ENCODE assay signal across 1 cellular context in the genomic region with DNA sequence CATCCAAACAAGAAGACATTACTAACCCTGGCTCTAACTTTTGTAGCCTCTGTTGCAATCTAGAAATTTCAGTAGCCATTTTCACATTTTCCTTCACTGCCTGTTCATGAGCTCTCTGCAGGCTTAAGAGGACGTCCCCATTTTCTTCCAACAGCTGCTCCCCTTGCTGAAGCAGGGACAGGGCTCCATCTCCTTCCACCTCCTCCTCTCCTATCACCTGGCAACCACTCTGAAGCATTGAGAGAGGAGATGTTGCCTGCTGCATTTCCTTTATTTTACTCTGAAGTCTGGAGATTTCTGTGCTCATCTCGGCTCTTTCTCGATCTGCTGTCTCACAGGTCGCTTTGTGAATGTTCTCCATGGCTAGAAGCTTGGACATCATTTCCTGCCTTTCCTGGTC.
TF ChIP-seq lines count a peak whose summit lies in the region.

No MANE protein-coding gene starts in this region.

TF ChIP-seq in GM12878, 131 proteins besides CTCF, POLR2A, EP300 and RAD21 (continued from another document):
- TF ChIP-seq, protein P1, sequence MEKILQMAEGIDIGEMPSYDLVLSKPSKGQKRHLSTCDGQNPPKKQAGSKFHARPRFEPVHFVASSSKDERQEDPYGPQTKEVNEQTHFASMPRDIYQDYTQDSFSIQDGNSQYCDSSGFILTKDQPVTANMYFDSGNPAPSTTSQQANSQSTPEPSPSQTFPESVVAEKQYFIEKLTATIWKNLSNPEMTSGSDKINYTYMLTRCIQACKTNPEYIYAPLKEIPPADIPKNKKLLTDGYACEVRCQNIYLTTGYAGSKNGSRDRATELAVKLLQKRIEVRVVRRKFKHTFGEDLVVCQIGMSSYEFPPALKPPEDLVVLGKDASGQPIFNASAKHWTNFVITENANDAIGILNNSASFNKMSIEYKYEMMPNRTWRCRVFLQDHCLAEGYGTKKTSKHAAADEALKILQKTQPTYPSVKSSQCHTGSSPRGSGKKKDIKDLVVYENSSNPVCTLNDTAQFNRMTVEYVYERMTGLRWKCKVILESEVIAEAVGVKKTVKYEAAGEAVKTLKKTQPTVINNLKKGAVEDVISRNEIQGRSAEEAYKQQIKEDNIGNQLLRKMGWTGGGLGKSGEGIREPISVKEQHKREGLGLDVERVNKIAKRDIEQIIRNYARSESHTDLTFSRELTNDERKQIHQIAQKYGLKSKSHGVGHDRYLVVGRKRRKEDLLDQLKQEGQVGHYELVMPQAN (conservative IDR thresholded peaks at IDR 0.05) = no peak
- TF ChIP-seq CREM (IDR thresholded peaks at IDR 0.05; ENCODE audit: low read depth) (no peak), ZSCAN29 (IDR thresholded peaks at IDR 0.05) (no peak), PAX5 (IDR thresholded peaks at IDR 0.05; ENCODE audit: borderline replicate concordance, low read depth, low read length) (no peak), NR2C1 (IDR thresholded peaks at IDR 0.05) (no peak), MEF2B (IDR thresholded peaks at IDR 0.05; ENCODE audit: partially characterized antibody, poor library complexity, severe bottlenecking) (no peak), STAT1 (conservative IDR thresholded peaks at IDR 0.05) (no peak), BMI1 (IDR thresholded peaks at IDR 0.05; ENCODE audit: borderline replicate concordance) (no peak), SIN3A (IDR thresholded peaks at IDR 0.05; ENCODE audit: low read depth, low read length) (no peak), JUNB (IDR thresholded peaks at IDR 0.05) (no peak), RAD51 (IDR thresholded peaks at IDR 0.05) (no peak), YBX1 (IDR thresholded peaks at IDR 0.05) (no peak), SMARCA5 (IDR thresholded peaks at IDR 0.05) (no peak), JUND (IDR thresholded peaks at IDR 0.05; ENCODE audit: low read depth, low read length) (no peak)
- TF ChIP-seq, protein P2, sequence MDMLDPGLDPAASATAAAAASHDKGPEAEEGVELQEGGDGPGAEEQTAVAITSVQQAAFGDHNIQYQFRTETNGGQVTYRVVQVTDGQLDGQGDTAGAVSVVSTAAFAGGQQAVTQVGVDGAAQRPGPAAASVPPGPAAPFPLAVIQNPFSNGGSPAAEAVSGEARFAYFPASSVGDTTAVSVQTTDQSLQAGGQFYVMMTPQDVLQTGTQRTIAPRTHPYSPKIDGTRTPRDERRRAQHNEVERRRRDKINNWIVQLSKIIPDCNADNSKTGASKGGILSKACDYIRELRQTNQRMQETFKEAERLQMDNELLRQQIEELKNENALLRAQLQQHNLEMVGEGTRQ (IDR thresholded peaks at IDR 0.05; ENCODE audit: borderline replicate concordance, low read depth, low read length) = no peak
